Comparison of ENCODE assay signal across 12 cellular contexts in genomic region chr13:103130681-103131210, GRCh38.
DNase-seq lines count a peak whose midpoint lies in the region; ATAC-seq lines count a peak whose summit lies in the region.
"Had no signal": no experiment of that assay in that cellular context is flagged by ENCODE, and none has a peak within 500 bp of the region (broad histone marks: within the 10 kb centered on the region; RNA-seq: fewer than 3 reads in every experiment).

No MANE protein-coding gene starts in this region.

- peaks cover 0 to 5% (median 4%) of the 10 kb centered on the region in 11 experiments; a peak in 5 of 22 replicates for H3K9me3 ChIP-seq in BLaER1 treated with 17β-estradiol and CSF1 and Interleukin-3, amounts not matched to agents 10 nM and 100 nM (replicated peaks in 1 of 11)
- H3K9me3 ChIP-seq: tibial artery had no signal

- no peaks in the 10 kb centered on the region for H3K27me3 ChIP-seq in BLaER1 treated with 17β-estradiol and CSF1 and Interleukin-3, amounts not matched to agents 10 nM and 100 nM
- H3K27me3 ChIP-seq: tibial artery had no signal

- peaks cover 0 to 50% (median 42%) of the 10 kb centered on the region in 10 experiments; a peak in 13 of 20 replicates for H3K4me1 ChIP-seq in BLaER1 treated with 17β-estradiol and CSF1 and Interleukin-3, amounts not matched to agents 10 nM and 100 nM
- H3K4me1 ChIP-seq: tibial artery had no signal

- DNase-seq in RKO (ENCODE audit: low spot score) (peak; percentile 7), T-helper 2 cell (no peak), mucosa of gallbladder (ENCODE audit: low spot score) (no peak), DMS 273 (lab: John Stamatoyannopoulos, UW; ENCODE audit: unreplicated experiment) (no peak)
- DNase-seq in central memory CD4-positive, alpha-beta T cell: no peak
- DNase-seq: naive B cell; stimulated activated CD4-positive, alpha-beta T cell treated with anti-CD3 and anti-CD28 coated beads, Interleukin-4, amount 100 ng/mL, for 24 hours; T-helper 9 cell; tibial artery had no signal

- H3K36me3 ChIP-seq in BLaER1 treated with 17β-estradiol and CSF1 and Interleukin-3, amounts not matched to agents 10 nM and 100 nM: no peaks in the 10 kb centered on the region
- H3K36me3 ChIP-seq: tibial artery had no signal

- no peak overlapping the region for H3K9ac ChIP-seq in BLaER1 treated with 17β-estradiol and CSF1 and Interleukin-3, amounts not matched to agents 10 nM and 100 nM

- peak overlapping the region in 8 of 11 experiments; percentile 11 to 61 (median 43); a peak in 12 of 22 replicates for H3K4me2 ChIP-seq in BLaER1 treated with 17β-estradiol and CSF1 and Interleukin-3, amounts not matched to agents 10 nM and 100 nM

- no peaks in the 10 kb centered on the region for H4K20me1 ChIP-seq in BLaER1 treated with 17β-estradiol and CSF1 and Interleukin-3, amounts not matched to agents 10 nM and 100 nM

- H3K27ac ChIP-seq in BLaER1 treated with 17β-estradiol and CSF1 and Interleukin-3, amounts not matched to agents 10 nM and 100 nM: no peak overlapping the region
- H3K27ac ChIP-seq: tibial artery had no signal

- ATAC-seq in GM19463 (IDR thresholded peaks at IDR 0.05; ENCODE audit: unreplicated experiment): peak; percentile 73
- peak; percentile 52 for ATAC-seq in HG03039 (IDR thresholded peaks at IDR 0.05; ENCODE audit: unreplicated experiment)

- no peak overlapping the region for H3K4me3 ChIP-seq in BLaER1 treated with 17β-estradiol and CSF1 and Interleukin-3, amounts not matched to agents 10 nM and 100 nM
- H3K4me3 ChIP-seq: tibial artery had no signal
